8 cellular contexts compared by ENCODE assay signal in genomic region chr16:79601978-79602609, GRCh38. TPM values are rescaled to one million over a fixed set of nuclear protein-coding genes. Genes with fewer than 3 reads are reported as not detected.
DNase-seq lines count a peak whose midpoint lies in the region; ATAC-seq and TF ChIP-seq lines count a peak whose summit lies in the region.

No MANE protein-coding gene starts in this region.

- no peak for TF ChIP-seq POLR2A in heart left ventricle (IDR thresholded peaks at IDR 0.05)

- 5% methylated on average over 15 of the region's 15 CpGs for WGBS in SK-N-SH (ENCODE audit: low lambda C conversion rate)
- WGBS in heart left ventricle, 4 donors: 1 to 2% (median 2%) methylated on average over 15 of the region's 15 CpGs

- no peak overlapping the region; the same call in 1 of the 2 replicates for H3K9ac ChIP-seq in SK-N-SH
- no peak overlapping the region for H3K9ac ChIP-seq in parathyroid adenoma

- no peaks in the 10 kb centered on the region for H3K9me2 ChIP-seq in SK-N-SH

- H3K79me2 ChIP-seq in SK-N-SH (ENCODE audit: insufficient read depth) (no peaks in the 10 kb centered on the region), parathyroid adenoma (peaks cover 15% of the 10 kb centered on the region)

- TF ChIP-seq CTCF in LNCaP clone FGC (IDR thresholded peaks at IDR 0.05; ENCODE audit: control insufficient read depth, extremely low read depth, insufficient read depth): peak; percentile 76
- peak; percentile 86 for TF ChIP-seq CTCF in SK-N-SH (IDR thresholded peaks at IDR 0.05)
- TF ChIP-seq CTCF in heart left ventricle (IDR thresholded peaks at IDR 0.05): peak; percentile 69 to 85 (median 80)
- TF ChIP-seq CTCF in parathyroid adenoma (IDR thresholded peaks at IDR 0.05): peak; percentile 89
- peak; percentile 70 to 73 for TF ChIP-seq CTCF in tibial artery (IDR thresholded peaks at IDR 0.05)

- peaks cover 3% of the 10 kb centered on the region for H3F3A ChIP-seq in SK-N-SH (replicated peaks; ENCODE audit: insufficient read depth)

- POLR2A ChIA-PET in SK-N-SH (lab: Yijun Ruan, JAX): interaction anchor here (0.6 to 1.0 kb wide), 2 partner anchors 236 to 573 kb away, joined by 3 read pairs; no protein-coding TSS in a partner anchor

- peaks cover 19% of the 10 kb centered on the region; the same call in 1 of the 2 replicates for H3K27me3 ChIP-seq in SK-N-SH (ENCODE audit: insufficient read depth)
- no peaks in the 10 kb centered on the region for H3K27me3 ChIP-seq in heart left ventricle
- H3K27me3 ChIP-seq in parathyroid adenoma (ENCODE audit: control insufficient read depth, insufficient read depth, low read length): no peaks in the 10 kb centered on the region
- H3K27me3 ChIP-seq in tibial artery: no peaks in the 10 kb centered on the region

- no peaks in the 10 kb centered on the region for H3K9me3 ChIP-seq in SK-N-SH
- no peaks in the 10 kb centered on the region for H3K9me3 ChIP-seq in heart left ventricle
- H3K9me3 ChIP-seq in parathyroid adenoma (ENCODE audit: control insufficient read depth, low read length): no peaks in the 10 kb centered on the region
- H3K9me3 ChIP-seq in tibial artery: no peaks in the 10 kb centered on the region

- ATAC-seq in heart left ventricle (peak; percentile 7 to 51 (median 26)), HG02885 (IDR thresholded peaks at IDR 0.05; ENCODE audit: poor library complexity, unreplicated experiment) (no peak)

- CTCF ChIA-PET in SK-N-SH (lab: Yijun Ruan, JAX): interaction anchor here (0.6 to 2.4 kb wide), 76 partner anchors 9 to 1502 kb away, joined by 3 to 12 read pairs (median 4); partner anchors contain the start of gene WWOX

- no peaks in the 10 kb centered on the region for H4K20me1 ChIP-seq in SK-N-SH (ENCODE audit: insufficient read depth)

- H3K4me1 ChIP-seq in SK-N-SH (ENCODE audit: control insufficient read depth in 1 of 2, insufficient read depth in 2 of 2, low read depth in 1 of 2, low read length in 1 of 2) (peaks cover 6 to 22% of the 10 kb centered on the region in 2 experiments; a peak in 3 of 4 replicates), heart left ventricle (peaks cover 0 to 17% (median 2%) of the 10 kb centered on the region in 12 donors), parathyroid adenoma (peaks cover 32% of the 10 kb centered on the region), tibial artery (peaks cover 0 to 18% (median 2%) of the 10 kb centered on the region in 4 donors)

- TF ChIP-seq RAD21 in SK-N-SH (IDR thresholded peaks at IDR 0.05; ENCODE audit: low read length): peak; percentile 83

- H2AFZ ChIP-seq in SK-N-SH (ENCODE audit: low read depth): no peak overlapping the region; the same call in 1 of the 2 replicates
- H2AFZ ChIP-seq in parathyroid adenoma: peak overlapping the region; percentile 90

- TF ChIP-seq EP300 in SK-N-SH (IDR thresholded peaks at IDR 0.05; ENCODE audit: borderline replicate concordance in 1 of 2, low read depth in 1 of 2, low read length in 1 of 2): no peak

- DNase-seq in DMS53 treated with DMSO at 0.1 percent for 48 hours (lab: John Stamatoyannopoulos, UW; ENCODE audit: unreplicated experiment) (peak; percentile 56), LNCaP clone FGC (ENCODE audit: low read depth) (peak; percentile 53), SK-N-SH (peak; percentile 60), heart left ventricle (peak; percentile 66 to 87 (median 82)), tibial artery (peak; percentile 83 to 85)
- peak; percentile 33 for DNase-seq in activated naive CD8-positive, alpha-beta T cell treated with anti-CD3 and anti-CD28 coated beads, Interleukin-2, amount 50 U/mL, for 16 hours (ENCODE audit: low read depth, low spot score)

- intact Hi-C loops in heart left ventricle (cut with DNase I): loop anchor here (1.0 to 10.0 kb wide), 22 partner anchors 163 to 1487 kb away; no protein-coding TSS in a partner anchor
- intact Hi-C loops in tibial artery (cut with DNase I; ENCODE audit: low total_unique reads): loop anchor here (5.0 to 10.0 kb wide), 3 partner anchors 165 to 1477 kb away; no protein-coding TSS in a partner anchor

- H3K4me2 ChIP-seq in SK-N-SH: peak overlapping the region; percentile 96
- H3K4me2 ChIP-seq in parathyroid adenoma (ENCODE audit: low read length): peak overlapping the region; percentile 69

- H3K4me3 ChIP-seq in LNCaP clone FGC (ENCODE audit: low read depth, low read length) (peak overlapping the region; percentile 54), SK-N-SH (ENCODE audit: low read depth in 2 of 2, low read length in 1 of 2) (peak overlapping the region; percentile 47 to 65; a peak in 3 of 4 replicates), heart left ventricle (peak overlapping the region; percentile 55 to 84 (median 72)), parathyroid adenoma (ENCODE audit: low read depth, low read length) (peak overlapping the region; percentile 95), tibial artery (peak overlapping the region; percentile 63 to 78)

- H3K27ac ChIP-seq in SK-N-SH (ENCODE audit: low read depth in 2 of 2, low read length in 1 of 2) (no peak overlapping the region), heart left ventricle (peak overlapping the region in 10 of 12 donors; percentile 80 to 96 (median 90)), parathyroid adenoma (peak overlapping the region; percentile 96), tibial artery (peak overlapping the region; percentile 83 to 91)

- H3K36me3 ChIP-seq in SK-N-SH (replicated peaks in 1 of 2; ENCODE audit: control insufficient read depth in 1 of 2, insufficient read depth in 2 of 2, low read length in 1 of 2): no peaks in the 10 kb centered on the region
- H3K36me3 ChIP-seq in heart left ventricle: no peaks in the 10 kb centered on the region
- peaks cover 9% of the 10 kb centered on the region for H3K36me3 ChIP-seq in parathyroid adenoma (ENCODE audit: control insufficient read depth, insufficient read depth, low read length)
- no peaks in the 10 kb centered on the region for H3K36me3 ChIP-seq in tibial artery

TF ChIP-seq in SK-N-SH, 30 proteins besides CTCF, POLR2A, EP300 and RAD21:
- no peak for TF ChIP-seq NFIC (IDR thresholded peaks at IDR 0.05; ENCODE audit: borderline replicate concordance)
- no peak for TF ChIP-seq USF2 (IDR thresholded peaks at IDR 0.05; ENCODE audit: borderline replicate concordance, low read depth, low read length)
- TF ChIP-seq SMC3 (IDR thresholded peaks at IDR 0.05; ENCODE audit: low read depth, low read length): peak; percentile 58
- TF ChIP-seq NRF1 (IDR thresholded peaks at IDR 0.05; ENCODE audit: low read depth, low read length): no peak
- TF ChIP-seq MAX (IDR thresholded peaks at IDR 0.05; ENCODE audit: low read depth): no peak
TF ChIP-seq in SK-N-SH: peak in this region for 1.

RNA-seq across cellular contexts. Expression of gene MAF, which starts 1.6 kb away (rescaled TPM):
- 0.23 and 0.37 TPM in 2 replicates for polyA plus RNA-seq in SK-N-SH (2012; rRNA removed)
- polyA plus RNA-seq in SK-N-SH (2012; cell fraction: cytosol; rRNA removed): 0.27 and 0.34 TPM in 2 replicates
- 0.50 and 0.61 TPM in 2 replicates for polyA plus RNA-seq in SK-N-SH (2012; cell fraction: nucleus; rRNA removed)
- 10 to 100 TPM in 6 of 9 donors, 1 to 10 TPM in 3; 7.5 to 59.0 (median 13.2) TPM for total RNA-seq in heart left ventricle
- 1 to 10 TPM; 2.8 to 3.0 TPM for polyA plus RNA-seq in heart left ventricle

Comparison
In these comparisons a context has a peak if more than half of its experiments do, and no peak if none do; other contexts are left out.
1. DNase-seq: peak in every context shown above with its lines; median percentile 84 in tibial artery; 82 in heart left ventricle; 60 in SK-N-SH; 56 in DMS53 treated with DMSO at 0.1 percent for 48 hours; 53 in LNCaP clone FGC; 33 in activated naive CD8-positive, alpha-beta T cell treated with anti-CD3 and anti-CD28 coated beads, Interleukin-2, amount 50 U/mL, for 16 hours.
2. H3K27ac ChIP-seq: peak in heart left ventricle (10 of 12), parathyroid adenoma (single experiment) and tibial artery (2 of 2); none in SK-N-SH (0 of 2).
3. Peak in every context shown above with its lines, with median percentiles within 50 percentile points of each other: H3K4me3 ChIP-seq and CTCF ChIP-seq.